ENCODE assay signal across 8 cellular contexts in genomic region chr15:73965094-73965729, GRCh38. TPM values are rescaled to one million over a fixed set of nuclear protein-coding genes. Genes with fewer than 3 reads are reported as not detected.
A peak's percentile ranks its signal among the peaks of the same experiment; 100 is the strongest.
DNase-seq lines count a peak whose midpoint lies in the region; ATAC-seq and TF ChIP-seq lines count a peak whose summit lies in the region.

No MANE protein-coding gene starts in this region.

- ATAC-seq in HG02870 (IDR thresholded peaks at IDR 0.05; ENCODE audit: unreplicated experiment) (peak; percentile 30), left lobe of liver (peak; percentile 36)

- H3K27me3 Mint-ChIP-seq in activated CD4-positive, alpha-beta T cell treated with anti-CD3 and anti-CD28 coated beads, Interleukin-2, amount 10 ng/mL, durations not matched to agents 7 days and 5 days = peaks cover 4% of the 10 kb centered on the region

- peaks cover 25% of the 10 kb centered on the region for H3K4me1 ChIP-seq in thymus (ENCODE audit: control insufficient read depth, insufficient read depth, low read length)

- H3K27me3 ChIP-seq in thymus (ENCODE audit: control insufficient read depth, insufficient read depth) = no peaks in the 10 kb centered on the region

- H3K27ac Mint-ChIP-seq in activated CD4-positive, alpha-beta T cell treated with anti-CD3 and anti-CD28 coated beads, Interleukin-2, amount 10 ng/mL, durations not matched to agents 7 days and 5 days = peak overlapping the region; percentile 85

- WGBS in thymus = 19% methylated on average over 13 of the region's 13 CpGs

- no peak for TF ChIP-seq CTCF in GM12864 (IDR thresholded peaks at IDR 0.05; ENCODE audit: low read depth, low read length, missing control alignments)

- H3K36me3 ChIP-seq in thymus (ENCODE audit: control insufficient read depth, insufficient read depth) = no peaks in the 10 kb centered on the region

- POLR2A ChIA-PET in activated CD4-positive, alpha-beta T cell treated with anti-CD3 and anti-CD28 coated beads, Interleukin-2, amount 10 ng/mL, durations not matched to agents 7 days and 5 days (lab: Charles Lee) = interaction anchor here (1.0 kb wide), 1 partner anchor 14 kb away, joined by 3 read pairs; no protein-coding TSS in a partner anchor

- DNase-seq in GM12864 (ENCODE audit: low read depth) (no peak), left lobe of liver (ENCODE audit: low spot score) (no peak), GM19238 (ENCODE audit: insufficient read length, low spot score) (no peak), T-helper 9 cell (no peak), DMS114 treated with DMSO at 0.1 percent for 48 hours (lab: John Stamatoyannopoulos, UW; ENCODE audit: unreplicated experiment) (no peak)
- no peak for DNase-seq in activated CD4-positive, alpha-beta T cell treated with anti-CD3 and anti-CD28 coated beads, Interleukin-2, amount 10 ng/mL, durations not matched to agents 7 days and 5 days

- peak overlapping the region; percentile 97 for H3K27ac ChIP-seq in thymus (ENCODE audit: low read depth)

- H3K4me3 ChIP-seq in GM12864 (ENCODE audit: low read depth, low read length) (peak overlapping the region; percentile 35), thymus (ENCODE audit: low read length) (peak overlapping the region; percentile 30)

- H3K4me1 Mint-ChIP-seq in activated CD4-positive, alpha-beta T cell treated with anti-CD3 and anti-CD28 coated beads, Interleukin-2, amount 10 ng/mL, durations not matched to agents 7 days and 5 days = peaks cover 44% of the 10 kb centered on the region

- peak overlapping the region; percentile 50 for H3K4me3 Mint-ChIP-seq in activated CD4-positive, alpha-beta T cell treated with anti-CD3 and anti-CD28 coated beads, Interleukin-2, amount 10 ng/mL, durations not matched to agents 7 days and 5 days

- no peaks in the 10 kb centered on the region for H3K9me3 ChIP-seq in thymus (ENCODE audit: control insufficient read depth)

- H3K9me3 Mint-ChIP-seq in activated CD4-positive, alpha-beta T cell treated with anti-CD3 and anti-CD28 coated beads, Interleukin-2, amount 10 ng/mL, durations not matched to agents 7 days and 5 days = peaks cover 2% of the 10 kb centered on the region

- H3K36me3 Mint-ChIP-seq in activated CD4-positive, alpha-beta T cell treated with anti-CD3 and anti-CD28 coated beads, Interleukin-2, amount 10 ng/mL, durations not matched to agents 7 days and 5 days (ENCODE audit: low read depth) = peaks cover 3% of the 10 kb centered on the region

- CTCF ChIA-PET in activated CD4-positive, alpha-beta T cell treated with anti-CD3 and anti-CD28 coated beads, Interleukin-2, amount 10 ng/mL, durations not matched to agents 7 days and 5 days (lab: Charles Lee) = interaction anchor here (0.8 to 5.6 kb wide), 12 partner anchors 8 to 473 kb away, joined by 3 to 37 read pairs (median 4); no protein-coding TSS in a partner anchor

RNA-seq across cellular contexts. Expression of gene STOML1, which starts 26.9 kb away (rescaled TPM):
- total RNA-seq in activated CD4-positive, alpha-beta T cell treated with anti-CD3 and anti-CD28 coated beads, Interleukin-2, amount 10 ng/mL, durations not matched to agents 7 days and 5 days = 10 to 100 TPM; 12.0 to 12.8 TPM
- total RNA-seq in left lobe of liver = 8.1 TPM
- polyA plus RNA-seq in thymus = 19.1 TPM

RNA-seq across cellular contexts. Expression of gene PML, which starts 29.3 kb away (rescaled TPM):
- total RNA-seq in activated CD4-positive, alpha-beta T cell treated with anti-CD3 and anti-CD28 coated beads, Interleukin-2, amount 10 ng/mL, durations not matched to agents 7 days and 5 days = 100 to 1,000 TPM; 118 to 122 TPM
- total RNA-seq in left lobe of liver = 15.5 TPM
- 35.7 TPM for polyA plus RNA-seq in thymus

RNA-seq across cellular contexts. Expression of gene LOXL1, which starts 39.0 kb away (rescaled TPM):
- total RNA-seq in activated CD4-positive, alpha-beta T cell treated with anti-CD3 and anti-CD28 coated beads, Interleukin-2, amount 10 ng/mL, durations not matched to agents 7 days and 5 days = 1 to 10 TPM; 3.4 to 3.5 TPM
- total RNA-seq in left lobe of liver = 0.75 TPM
- 6.7 TPM for polyA plus RNA-seq in thymus
